In genomic region chr6:708237-708598, GRCh38 we compare ENCODE assay signal across 23 cellular contexts. TPM values are rescaled to one million over a fixed set of nuclear protein-coding genes. Genes with fewer than 3 reads are reported as not detected.
DNase-seq lines count a peak whose midpoint lies in the region; ATAC-seq, FAIRE-seq and TF ChIP-seq lines count a peak whose summit lies in the region.
"Had no signal": no experiment of that assay in that cellular context is flagged by ENCODE, and none has a peak within 500 bp of the region (broad histone marks: within the 10 kb centered on the region; RNA-seq: fewer than 3 reads in every experiment).

No MANE protein-coding gene starts in this region.

- TF ChIP-seq POLR2A in HepG2 (IDR thresholded peaks at IDR 0.05; ENCODE audit: insufficient read depth in 1 of 2, low read depth in 2 of 2, low read length in 2 of 2) (no peak), right lobe of liver (IDR thresholded peaks at IDR 0.05) (no peak)

- H3K4me1 ChIP-seq in HepG2 (ENCODE audit: insufficient read depth, low read length) (peaks cover 13% of the 10 kb centered on the region; the same call in 1 of the 2 replicates), right lobe of liver (peaks cover 0 to 10% (median 3%) of the 10 kb centered on the region in 4 donors)
- H3K4me1 ChIP-seq: SJCRH30 had no signal

- H3K27ac Mint-ChIP-seq in osteocyte (ENCODE audit: unreplicated experiment): peak overlapping the region; percentile 8
- H3K27ac Mint-ChIP-seq: B cell; CD4-positive, CD25-positive, alpha-beta regulatory T cell had no signal

- no peak for DNase-seq in HepG2 (ENCODE audit: low spot score)
- DNase-seq in right lobe of liver: no peak
- DNase-seq in dermis blood vessel endothelial cell: peak; percentile 34
- DNase-seq in osteocyte (ENCODE audit: extremely low spot score, unreplicated experiment): no peak
- no peak for DNase-seq in NCI-H82 (lab: John Stamatoyannopoulos, UW)
- no peak for DNase-seq in activated naive CD4-positive, alpha-beta T cell treated with Interleukin-2 at 50 U/mL for 16 hours
- no peak for DNase-seq in A172 (ENCODE audit: low spot score)
- DNase-seq: COR-L47, DMS 273 treated with DMSO at 0.1 percent for 48 hours, DND-41, GOT3, KG1, NCI-H1105 treated with DMSO at 0.1 percent for 48 hours, NCI-H1694, NCI-H2227 treated with DMSO at 0.1 percent for 48 hours, NCI-H510A treated with DMSO at 0.1 percent for 48 hours, PC-9, SJCRH30 had no signal

- no peaks in the 10 kb centered on the region for H3K79me2 ChIP-seq in HepG2 (ENCODE audit: insufficient read depth, low read length)

- no peak for FAIRE-seq in HepG2 (lab: Jason Lieb, UNC)

- H3K4me3 ChIP-seq in HepG2 (replicated peaks in 1 of 3; ENCODE audit: insufficient read depth in 1 of 3, low read depth in 2 of 3, low read length in 3 of 3): no peak overlapping the region
- no peak overlapping the region for H3K4me3 ChIP-seq in right lobe of liver
- H3K4me3 ChIP-seq: PC-9, SJCRH30 had no signal

- H3K9ac ChIP-seq in HepG2 (ENCODE audit: insufficient read depth, low read depth, low read length): no peak overlapping the region

- POLR2A ChIA-PET in HepG2 (lab: Yijun Ruan, JAX): no interaction called here

- no TSS peak for BruUV-seq in HepG2 (replicated peaks; lab: Mats Ljungman, UMichigan)

- H3K27me3 Mint-ChIP-seq in osteocyte (ENCODE audit: unreplicated experiment): no peaks in the 10 kb centered on the region

- intact Hi-C loops in HepG2 (cut with micrococcal nuclease; ENCODE audit: unreplicated experiment) (no loop called here), right lobe of liver (cut with DNase I) (no loop called here)

- peaks cover 73% of the 10 kb centered on the region for H3K4me1 Mint-ChIP-seq in osteocyte (ENCODE audit: unreplicated experiment)

- H4K20me1 ChIP-seq in HepG2 (ENCODE audit: insufficient read depth, low read length): no peaks in the 10 kb centered on the region

- TF ChIP-seq CTCF in HepG2 (CRISPR knock-in tag; IDR thresholded peaks at IDR 0.05) (no peak), right lobe of liver (IDR thresholded peaks at IDR 0.05) (no peak), osteocyte (IDR thresholded peaks at IDR 0.05) (no peak)

- TF ChIP-seq RAD21 in HepG2 (CRISPR knock-in tag; IDR thresholded peaks at IDR 0.05): no peak

- H3K36me3 Mint-ChIP-seq in osteocyte (ENCODE audit: unreplicated experiment): no peaks in the 10 kb centered on the region
- H3K36me3 Mint-ChIP-seq: CD4-positive, CD25-positive, alpha-beta regulatory T cell had no signal

- no peak overlapping the region for H2AFZ ChIP-seq in HepG2 (ENCODE audit: low read length)
- H2AFZ ChIP-seq: PC-9 had no signal

- TF ChIP-seq EP300 in HepG2 (IDR thresholded peaks at IDR 0.05; ENCODE audit: low read depth in 2 of 2, low read length in 2 of 2) (no peak), HepG2 (CRISPR knock-in tag; IDR thresholded peaks at IDR 0.05; ENCODE audit: borderline replicate concordance) (no peak)

- no peak for ATAC-seq in HepG2
- no peak for ATAC-seq in right lobe of liver
- no peak for ATAC-seq in HG02938 (IDR thresholded peaks at IDR 0.05; ENCODE audit: unreplicated experiment)

- H3K27me3 ChIP-seq in HepG2 (ENCODE audit: control insufficient read depth in 1 of 2, insufficient read depth in 2 of 2, low read length in 2 of 2) (peaks cover 0 to 49% of the 10 kb centered on the region in 2 experiments; a peak in 4 of 5 replicates), right lobe of liver (no peaks in the 10 kb centered on the region)
- H3K27me3 ChIP-seq: SJCRH30 had no signal

- 16% methylated on average over 6 of the region's 6 CpGs for WGBS in HepG2 (ENCODE audit: low lambda C conversion rate)
- WGBS in right lobe of liver (ENCODE audit: insufficient coverage, low coverage, low lambda C conversion rate, missing lambda C conversion rate): 71% methylated on average over 6 of the region's 6 CpGs

- no peaks in the 10 kb centered on the region for H3K9me3 Mint-ChIP-seq in osteocyte (ENCODE audit: unreplicated experiment)
- H3K9me3 Mint-ChIP-seq: CD4-positive, CD25-positive, alpha-beta regulatory T cell had no signal

- H3K9me3 ChIP-seq in HepG2 (ENCODE audit: low read length): no peaks in the 10 kb centered on the region
- no peaks in the 10 kb centered on the region for H3K9me3 ChIP-seq in right lobe of liver
- H3K9me3 ChIP-seq: SJCRH30 had no signal

- CTCF ChIA-PET in HepG2 (lab: Yijun Ruan, JAX; ENCODE audit: low intra/inter-chr PET ratio, low total read pairs): no interaction called here

- no peak overlapping the region for H3K4me2 ChIP-seq in HepG2 (ENCODE audit: low read depth, low read length)
- H3K4me2 ChIP-seq: PC-9 had no signal

- H3K4me3 Mint-ChIP-seq in osteocyte (ENCODE audit: unreplicated experiment): no peak overlapping the region
- H3K4me3 Mint-ChIP-seq: B cell had no signal

- in situ Hi-C loops in HepG2 (cut with HindIII; ENCODE audit: extremely low pct_ligation_motif_present, low pct_unique_long_range_greater_than_20kb): no loop called here

- no peak overlapping the region for H3K27ac ChIP-seq in HepG2 (ENCODE audit: extremely low read length, insufficient read depth, low read length)
- no peak overlapping the region for H3K27ac ChIP-seq in right lobe of liver
- H3K27ac ChIP-seq: 22Rv1, PC-9, SJCRH30 had no signal

- H3K36me3 ChIP-seq in HepG2 (replicated peaks in 1 of 2; ENCODE audit: control insufficient read depth in 1 of 2, insufficient read depth in 2 of 2, low read length in 2 of 2) (no peaks in the 10 kb centered on the region), right lobe of liver (no peaks in the 10 kb centered on the region)
- H3K36me3 ChIP-seq: SJCRH30 had no signal

TF ChIP-seq in HepG2, 621 proteins besides CTCF, POLR2A, EP300 and RAD21:
- TF ChIP-seq PCBP2 (optimal IDR thresholded peaks at IDR 0.05; ENCODE audit: low read depth, low read length, poor library complexity, severe bottlenecking): no peak
- TF ChIP-seq CREB1 (IDR thresholded peaks at IDR 0.05): 0 out of 2 replicates have a peak, but pooled peaks have one; percentile 10
- no peak for TF ChIP-seq CREB1 (CRISPR knock-in tag; IDR thresholded peaks at IDR 0.05)
- no peak for TF ChIP-seq AGO2 (optimal IDR thresholded peaks at IDR 0.05; ENCODE audit: low read depth, low read length)
TF ChIP-seq in HepG2: peak in this region for 1.

RNA-seq across cellular contexts. Expression of gene EXOC2, which starts 15.3 kb away (rescaled TPM):
- total RNA-seq in HepG2 (2016; rRNA removed; fragmentation: Illumina TruSeq; extraction: Trizol): 22.9 and 36.6 TPM in 2 replicates
- total RNA-seq in HepG2 (2016; cell fraction: cytosol; rRNA removed; fragmentation: Illumina TruSeq; extraction: Trizol; ENCODE audit: low read depth): 6.8 and 7.3 TPM in 2 replicates
- 22.6 and 31.6 TPM in 2 replicates for total RNA-seq in HepG2 (2016; cell fraction: insoluble cytoplasmic fraction; rRNA removed; fragmentation: Illumina TruSeq; extraction: Trizol)
- total RNA-seq in HepG2 (2016; cell fraction: membrane; rRNA removed; fragmentation: Illumina TruSeq; extraction: Trizol): 7.4 and 8.0 TPM in 2 replicates
- total RNA-seq in HepG2 (2016; cell fraction: nucleus; rRNA removed; fragmentation: Illumina TruSeq; extraction: Trizol): 22.2 and 23.8 TPM in 2 replicates
- polyA plus RNA-seq in HepG2 (2011; rRNA removed): 12.6 and 12.9 TPM in 2 replicates
- polyA plus RNA-seq in HepG2 (2011; cell fraction: cytosol; rRNA removed): 9.3 and 11.0 TPM in 2 replicates
- 14.9 and 16.2 TPM in 2 replicates for polyA plus RNA-seq in HepG2 (2011; cell fraction: nucleus; rRNA removed)
- 10.6 and 14.3 TPM in 2 replicates for polyA plus RNA-seq in HepG2 (2012)
- polyA plus RNA-seq in HepG2 (2016; cell fraction: cytosol; fragmentation: Illumina TruSeq; extraction: Trizol; ENCODE audit: low read depth): 3.4 and 4.8 TPM in 2 replicates
- 23.3 and 23.8 TPM in 2 replicates for polyA plus RNA-seq in HepG2 (2016; cell fraction: insoluble cytoplasmic fraction; fragmentation: Illumina TruSeq; extraction: Trizol; ENCODE audit: low read depth)
- 3.8 and 4.6 TPM in 2 replicates for polyA plus RNA-seq in HepG2 (2016; cell fraction: membrane; fragmentation: Illumina TruSeq; extraction: Trizol; ENCODE audit: low read depth)
- polyA plus RNA-seq in HepG2 (2016; cell fraction: nucleus; fragmentation: Illumina TruSeq; extraction: Trizol; ENCODE audit: insufficient read depth, low read depth): 17.0 and 17.2 TPM in 2 replicates
- 28.4 and 31.4 TPM in 2 replicates for polyA minus RNA-seq in HepG2 (2011; rRNA and poly(A)+ RNA removed; ENCODE audit: low replicate concordance)
- polyA minus RNA-seq in HepG2 (2011; cell fraction: cytosol; rRNA and poly(A)+ RNA removed): 19.6 and 19.7 TPM in 2 replicates
- polyA minus RNA-seq in HepG2 (2011; cell fraction: nucleus; rRNA and poly(A)+ RNA removed): 41.3 and 44.3 TPM in 2 replicates
- total RNA-seq in right lobe of liver: 10 to 100 TPM in 5 of 6 experiments, 1 to 10 TPM in 1; 7.1 to 12.8 (median 10.5) TPM
- total RNA-seq in dermis blood vessel endothelial cell: 57.3 and 62.9 TPM in 2 replicates
- 29.9 and 30.1 TPM in 2 replicates for total RNA-seq in osteocyte
- total RNA-seq in A172 (2014; rRNA removed; shearing (Covaris generic)): 36.5 and 39.0 TPM in 2 replicates

RNA-seq across cellular contexts. Expression of gene HUS1B, which starts 51.3 kb away (rescaled TPM):
- 0.40 TPM in 1 of 2 replicates, not detected in the other for total RNA-seq in HepG2 (2016; rRNA removed; fragmentation: Illumina TruSeq; extraction: Trizol)
- not detected in 2 replicates for total RNA-seq in HepG2 (2016; cell fraction: cytosol; rRNA removed; fragmentation: Illumina TruSeq; extraction: Trizol; ENCODE audit: low read depth)
- 0.31 and 0.50 TPM in 2 replicates for total RNA-seq in HepG2 (2016; cell fraction: insoluble cytoplasmic fraction; rRNA removed; fragmentation: Illumina TruSeq; extraction: Trizol)
- total RNA-seq in HepG2 (2016; cell fraction: membrane; rRNA removed; fragmentation: Illumina TruSeq; extraction: Trizol): 0.17 TPM in 1 of 2 replicates, not detected in the other
- total RNA-seq in HepG2 (2016; cell fraction: nucleus; rRNA removed; fragmentation: Illumina TruSeq; extraction: Trizol): 1.4 and 1.8 TPM in 2 replicates
- 0.18 TPM in 1 of 2 replicates, not detected in the other for polyA plus RNA-seq in HepG2 (2011; rRNA removed)
- polyA plus RNA-seq in HepG2 (2011; cell fraction: cytosol; rRNA removed): 0.12 and 0.32 TPM in 2 replicates
- polyA plus RNA-seq in HepG2 (2011; cell fraction: nucleus; rRNA removed): 0.93 and 1.2 TPM in 2 replicates
- polyA plus RNA-seq in HepG2 (2012): 0.19 TPM in 1 of 2 replicates, not detected in the other
- 0.10 and 0.22 TPM in 2 replicates for polyA plus RNA-seq in HepG2 (2016; cell fraction: cytosol; fragmentation: Illumina TruSeq; extraction: Trizol; ENCODE audit: low read depth)
- polyA plus RNA-seq in HepG2 (2016; cell fraction: insoluble cytoplasmic fraction; fragmentation: Illumina TruSeq; extraction: Trizol; ENCODE audit: low read depth): 0.47 TPM in 1 of 2 replicates, not detected in the other
- polyA plus RNA-seq in HepG2 (2016; cell fraction: membrane; fragmentation: Illumina TruSeq; extraction: Trizol; ENCODE audit: low read depth): 0.18 and 0.33 TPM in 2 replicates
- polyA plus RNA-seq in HepG2 (2016; cell fraction: nucleus; fragmentation: Illumina TruSeq; extraction: Trizol; ENCODE audit: insufficient read depth, low read depth): not detected in 2 replicates
- polyA minus RNA-seq in HepG2 (2011; rRNA and poly(A)+ RNA removed; ENCODE audit: low replicate concordance): 0.63 and 2.4 TPM in 2 replicates
- not detected in 2 replicates for polyA minus RNA-seq in HepG2 (2011; cell fraction: cytosol; rRNA and poly(A)+ RNA removed)
- polyA minus RNA-seq in HepG2 (2011; cell fraction: nucleus; rRNA and poly(A)+ RNA removed): 4.5 and 5.0 TPM in 2 replicates
- 1 to 10 TPM in 2 of 6 experiments, under 1 TPM in 3, not detected in 1; 0.26 to 2.8 (median 0.34) TPM for total RNA-seq in right lobe of liver
- 0.98 and 1.5 TPM in 2 replicates for total RNA-seq in dermis blood vessel endothelial cell
- total RNA-seq in osteocyte: 1.3 and 1.8 TPM in 2 replicates
- total RNA-seq in A172 (2014; rRNA removed; shearing (Covaris generic)): 0.12 and 1.2 TPM in 2 replicates
- total RNA-seq: G401 had no signal
